20 cellular contexts compared by ENCODE assay signal in genomic region chr6:125846292-125847024, GRCh38. TPM values are rescaled to one million over a fixed set of nuclear protein-coding genes. Genes with fewer than 3 reads are reported as not detected.
DNase-seq lines count a peak whose midpoint lies in the region; TF ChIP-seq lines count a peak whose summit lies in the region.
"Had no signal": no experiment of that assay in that cellular context is flagged by ENCODE, and none has a peak within 500 bp of the region (broad histone marks: within the 10 kb centered on the region; RNA-seq: fewer than 3 reads in every experiment).

No MANE protein-coding gene starts in this region.

- peak overlapping the region; percentile 50 to 78 (median 61) for H3K27ac ChIP-seq in stomach
- H3K27ac ChIP-seq: BLaER1, foreskin keratinocyte, neutrophil, VCaP had no signal

- intact Hi-C loops in stomach (cut with DNase I; ENCODE audit: low total_unique reads): no loop called here

- peaks cover 2% of the 10 kb centered on the region for H3K9me3 Mint-ChIP-seq in glutamatergic neuron (ENCODE audit: unreplicated experiment)
- H3K9me3 Mint-ChIP-seq: activated CD4-positive, alpha-beta T cell treated with anti-CD3 and anti-CD28 coated beads, Interleukin-2, amount 10 ng/mL, durations not matched to agents 7 days and 5 days had no signal

- H3K36me3 Mint-ChIP-seq in glutamatergic neuron (ENCODE audit: unreplicated experiment): no peaks in the 10 kb centered on the region

- no peaks in the 10 kb centered on the region for H3K36me3 ChIP-seq in stomach
- H3K36me3 ChIP-seq: BLaER1, neutrophil had no signal

- DNase-seq in NCI-H187 (lab: John Stamatoyannopoulos, UW) (peak; percentile 20 to 31), NCI-H187 treated with DMSO at 0.1 percent for 48 hours (lab: John Stamatoyannopoulos, UW) (no peak), NCI-H69 (lab: John Stamatoyannopoulos, UW) (peak; percentile 91), glutamatergic neuron (no peak), stomach (no peak), HPDE6-E6E7 (ENCODE audit: extremely low spot score) (no peak), COR-L47 (lab: John Stamatoyannopoulos, UW) (no peak), DMS53 (lab: John Stamatoyannopoulos, UW) (no peak)
- DNase-seq: activated CD4-positive, alpha-beta T cell treated with anti-CD3 and anti-CD28 coated beads, Interleukin-2, amount 10 ng/mL, durations not matched to agents 7 days and 5 days; activated effector memory CD4-positive, alpha-beta T cell treated with Interleukin-2 at 50 U/mL for 16 hours; foreskin keratinocyte; GDM1; islet precursor cell; NCI-H2081 treated with DMSO at 0.1 percent for 48 hours; SK-N-SH; stimulated activated CD4-positive, alpha-beta T cell treated with anti-CD3 and anti-CD28 coated beads, Interleukin-12 subunit alpha, Interleukin-12 subunit beta, amount 100 ng/mL, for 4 hours had no signal

- peaks cover 17% of the 10 kb centered on the region for H3K4me1 Mint-ChIP-seq in glutamatergic neuron (ENCODE audit: low read depth, unreplicated experiment)
- H3K4me1 Mint-ChIP-seq: activated CD4-positive, alpha-beta T cell treated with anti-CD3 and anti-CD28 coated beads, Interleukin-2, amount 10 ng/mL, durations not matched to agents 7 days and 5 days had no signal

- H3K9me3 ChIP-seq in stomach: no peaks in the 10 kb centered on the region
- H3K9me3 ChIP-seq: BLaER1, neutrophil, SK-N-SH had no signal

- no peak for TF ChIP-seq CTCF in glutamatergic neuron (IDR thresholded peaks at IDR 0.05; ENCODE audit: partially characterized antibody, unreplicated experiment)
- TF ChIP-seq CTCF in stomach (IDR thresholded peaks at IDR 0.05): no peak

- H3K4me3 ChIP-seq in stomach: no peak overlapping the region
- H3K4me3 ChIP-seq: BLaER1 had no signal

- peak overlapping the region; percentile 8 for H3K27ac Mint-ChIP-seq in glutamatergic neuron (ENCODE audit: unreplicated experiment)
- H3K27ac Mint-ChIP-seq: activated CD4-positive, alpha-beta T cell treated with anti-CD3 and anti-CD28 coated beads, Interleukin-2, amount 10 ng/mL, durations not matched to agents 7 days and 5 days; IgD-negative memory B cell had no signal

- no peaks in the 10 kb centered on the region for H3K27me3 Mint-ChIP-seq in glutamatergic neuron (ENCODE audit: unreplicated experiment)
- H3K27me3 Mint-ChIP-seq: activated CD4-positive, alpha-beta T cell treated with anti-CD3 and anti-CD28 coated beads, Interleukin-2, amount 10 ng/mL, durations not matched to agents 7 days and 5 days; IgD-negative memory B cell had no signal

- no peak overlapping the region for H3K4me3 Mint-ChIP-seq in glutamatergic neuron (ENCODE audit: unreplicated experiment)
- H3K4me3 Mint-ChIP-seq: activated CD4-positive, alpha-beta T cell treated with anti-CD3 and anti-CD28 coated beads, Interleukin-2, amount 10 ng/mL, durations not matched to agents 7 days and 5 days; IgD-negative memory B cell had no signal

- no peak for TF ChIP-seq POLR2A in stomach (IDR thresholded peaks at IDR 0.05)

- no peak for TF ChIP-seq EP300 in stomach (IDR thresholded peaks at IDR 0.05)

- WGBS in stomach, 5 donors: 42 to 66% (median 61%) methylated on average over 4 of the region's 4 CpGs

- H3K4me1 ChIP-seq in stomach: peaks cover 0 to 47% (median 23%) of the 10 kb centered on the region in 4 donors
- H3K4me1 ChIP-seq: BLaER1, foreskin keratinocyte had no signal

- H3K27me3 ChIP-seq in stomach: no peaks in the 10 kb centered on the region
- H3K27me3 ChIP-seq: BLaER1, foreskin keratinocyte, neutrophil had no signal

RNA-seq across cellular contexts. Expression of gene NCOA7, which starts 55.7 kb away (rescaled TPM):
- 23.5 TPM for total RNA-seq in glutamatergic neuron (ENCODE audit: unreplicated experiment)
- 100 to 1,000 TPM in 1 of 5 donors, 10 to 100 TPM in 3, 1 to 10 TPM in 1; 1.2 to 131 (median 27.5) TPM for total RNA-seq in stomach
- polyA plus RNA-seq in stomach: 10 to 100 TPM; 13.7 to 26.0 (median 17.6) TPM

Comparison
In these comparisons a context has a peak if more than half of its experiments do, and no peak if none do; other contexts are left out.
1. DNase-seq: peak in NCI-H187 (2 of 2) and NCI-H69 (single experiment); none in NCI-H187 treated with DMSO at 0.1 percent for 48 hours (single experiment), glutamatergic neuron (single experiment), stomach (single experiment), HPDE6-E6E7 (single experiment), COR-L47 (single experiment) and DMS53 (single experiment).